Comparison of ENCODE assay signal across 12 cellular contexts in genomic region chr17:40179923-40180659, GRCh38. TPM values are rescaled to one million over a fixed set of nuclear protein-coding genes. Genes with fewer than 3 reads are reported as not detected.
DNase-seq lines count a peak whose midpoint lies in the region; ATAC-seq, FAIRE-seq and TF ChIP-seq lines count a peak whose summit lies in the region.
"Had no signal": no experiment of that assay in that cellular context is flagged by ENCODE, and none has a peak within 500 bp of the region (broad histone marks: within the 10 kb centered on the region; RNA-seq: fewer than 3 reads in every experiment).

No MANE protein-coding gene starts in this region.

- H3K9me3 ChIP-seq in HUES64 (ENCODE audit: insufficient read depth, low read depth, low read length) = no peaks in the 10 kb centered on the region
- H3K9me3 ChIP-seq in GM12878 (replicated peaks; ENCODE audit: control insufficient read depth, insufficient read depth, low read length) = no peaks in the 10 kb centered on the region
- H3K9me3 ChIP-seq in T-helper 17 cell (ENCODE audit: control insufficient read depth, low read length, poor library complexity, severe bottlenecking) = no peaks in the 10 kb centered on the region

- TF ChIP-seq RAD21 in GM12878 (IDR thresholded peaks at IDR 0.05; ENCODE audit: insufficient read depth, low read depth, low read length) = no peak

- no peaks in the 10 kb centered on the region for H3K27me3 ChIP-seq in HUES64 (ENCODE audit: insufficient read depth, low read length)
- no peaks in the 10 kb centered on the region for H3K27me3 ChIP-seq in GM12878 (replicated peaks in 1 of 2; ENCODE audit: control insufficient read depth in 2 of 2, insufficient read depth in 2 of 2, low read length in 1 of 2)

- H3K4me3 Mint-ChIP-seq in T-helper 17 cell = no peak overlapping the region
- H3K4me3 Mint-ChIP-seq: activated B cell treated with CpG ODN at 0.5 μM for 24 hours; activated naive CD8-positive, alpha-beta T cell treated with anti-CD3 and anti-CD28 coated beads, Interleukin-2, amount 10 ng/mL, durations not matched to agents 7 days and 5 days had no signal

- no peak for TF ChIP-seq EP300 in GM12878 (IDR thresholded peaks at IDR 0.05; ENCODE audit: borderline replicate concordance in 1 of 2, control insufficient read depth in 1 of 2, low read depth in 2 of 2, low read length in 2 of 2)

- intact Hi-C loops in GM12878 (cut with micrococcal nuclease; ENCODE audit: unreplicated experiment) (no loop called here), left colon (cut with DNase I, micrococcal nuclease) (loop anchor here in 1 of 2 donors (10.0 kb wide), 1 partner anchor 155 kb away; no protein-coding TSS in a partner anchor)

- RAD21 ChIA-PET in GM12878 (lab: Charles Lee; ENCODE audit: unreplicated experiment) = interaction anchor here (1.7 to 2.2 kb wide), 2 partner anchors 12 to 69 kb away, joined by 3 to 6 read pairs; no protein-coding TSS in a partner anchor

- no peaks in the 10 kb centered on the region for H3K36me3 Mint-ChIP-seq in T-helper 17 cell (ENCODE audit: low read depth)

- POLR2A ChIA-PET in GM12878 (lab: Charles Lee) = interaction anchor here (0.5 to 1.8 kb wide), 5 partner anchors 9 to 136 kb away, joined by 3 to 7 read pairs (median 4); no protein-coding TSS in a partner anchor

- no peaks in the 10 kb centered on the region for H3K79me2 ChIP-seq in GM12878 (ENCODE audit: control insufficient read depth, insufficient read depth, low read length)

- H3K4me1 Mint-ChIP-seq in T-helper 17 cell = peaks cover 6% of the 10 kb centered on the region

- peak; percentile 55 for DNase-seq in AG08395 (ENCODE audit: low spot score)
- no peak for DNase-seq in GM12878 (ENCODE audit: low read depth, low spot score)
- DNase-seq in left colon = peak; percentile 34 to 46
- DNase-seq in ecto neural progenitor cell (ENCODE audit: low spot score) = no peak
- no peak for DNase-seq in activated T-cell treated with anti-CD3 and anti-CD28 coated beads, Interleukin-2, amount 50 U/mL, for 48 hours
- DNase-seq in NCI-H128 (lab: John Stamatoyannopoulos, UW; ENCODE audit: unreplicated experiment) = no peak
- DNase-seq in T-helper 17 cell = no peak
- DNase-seq: activated B cell treated with CpG ODN at 0.5 μM for 24 hours; activated naive CD8-positive, alpha-beta T cell treated with anti-CD3 and anti-CD28 coated beads, Interleukin-2, amount 10 ng/mL, durations not matched to agents 7 days and 5 days; CD8-positive, alpha-beta memory T cell; hippocampal formation had no signal

- TF ChIP-seq CTCF in GM12878 (IDR thresholded peaks at IDR 0.05 in 2 of 3, conservative IDR thresholded peaks at IDR 0.05 in 1 of 3; ENCODE audit: control insufficient read depth in 2 of 3, extremely low read depth in 1 of 3, insufficient read depth in 1 of 3, low read depth in 3 of 3, low read length in 3 of 3) = no peak

- in situ Hi-C loops in GM12878 (cut with MboI) = no loop called here

- BruUV-seq in GM12878 (replicated peaks; lab: Mats Ljungman, UMichigan) = no TSS peak

- 58% methylated on average over 6 of the region's 6 CpGs for WGBS in HUES64
- 54% methylated on average over 6 of the region's 6 CpGs for WGBS in GM12878 (ENCODE audit: insufficient coverage, insufficient replicate concordance, low lambda C conversion rate, missing lambda C conversion rate)

- H3K27ac Mint-ChIP-seq in T-helper 17 cell = no peak overlapping the region
- H3K27ac Mint-ChIP-seq: activated B cell treated with CpG ODN at 0.5 μM for 24 hours; activated naive CD8-positive, alpha-beta T cell treated with anti-CD3 and anti-CD28 coated beads, Interleukin-2, amount 10 ng/mL, durations not matched to agents 7 days and 5 days had no signal

- H3K36me3 ChIP-seq in HUES64 (ENCODE audit: insufficient read depth, low read length) = peaks cover 9% of the 10 kb centered on the region
- H3K36me3 ChIP-seq in GM12878 (ENCODE audit: control insufficient read depth in 2 of 2, insufficient read depth in 2 of 2, low read length in 1 of 2) = peaks cover 0 to 4% of the 10 kb centered on the region in 2 experiments; a peak in 2 of 4 replicates

- H3K9ac ChIP-seq in HUES64 (ENCODE audit: low read depth, low read length) = peak overlapping the region; percentile 0; the same call in 1 of the 2 replicates
- H3K9ac ChIP-seq in GM12878 (ENCODE audit: control insufficient read depth, insufficient read depth, low read length) = no peak overlapping the region

- H2AFZ ChIP-seq in GM12878 (ENCODE audit: control insufficient read depth, low read depth, low read length) = no peak overlapping the region

- H3K4me3 ChIP-seq in HUES64 (ENCODE audit: low read length) (no peak overlapping the region), GM12878 (no peak overlapping the region)

- ATAC-seq in GM12878 (no peak), left colon (peak; percentile 6), T-helper 17 cell (no peak)

- CTCF ChIA-PET in GM12878 (lab: Yijun Ruan, JAX) = interaction anchor here (1.0 to 1.8 kb wide), 4 partner anchors 12 to 70 kb away, joined by 3 to 6 read pairs (median 4); no protein-coding TSS in a partner anchor

- SMC1A ChIA-PET in GM12878 (lab: Charles Lee; ENCODE audit: uncharacterized antibody, unreplicated experiment) = interaction anchor here (0.9 to 2.2 kb wide), 3 partner anchors 11 to 67 kb away, joined by 3 to 7 read pairs (median 6); no protein-coding TSS in a partner anchor

- no peak for TF ChIP-seq POLR2A in GM12878 (IDR thresholded peaks at IDR 0.05; ENCODE audit: low read depth, low read length)

- H3K27me3 Mint-ChIP-seq in T-helper 17 cell = no peaks in the 10 kb centered on the region
- H3K27me3 Mint-ChIP-seq: activated B cell treated with CpG ODN at 0.5 μM for 24 hours; activated naive CD8-positive, alpha-beta T cell treated with anti-CD3 and anti-CD28 coated beads, Interleukin-2, amount 10 ng/mL, durations not matched to agents 7 days and 5 days; CD8-positive, alpha-beta memory T cell had no signal

- H3K27ac ChIP-seq in HUES64 (ENCODE audit: low read depth, low read length) (no peak overlapping the region), GM12878 (ENCODE audit: control insufficient read depth, insufficient read depth) (no peak overlapping the region)

- H3K4me1 ChIP-seq in HUES64 (ENCODE audit: insufficient read depth, low read length) (peaks cover 14% of the 10 kb centered on the region), GM12878 (ENCODE audit: control insufficient read depth, insufficient read depth, low read length) (peaks cover 4% of the 10 kb centered on the region)

- FAIRE-seq in GM12878 (lab: Jason Lieb, UNC) = no peak

- H3K4me2 ChIP-seq in GM12878 (ENCODE audit: control insufficient read depth, insufficient read depth) = no peak overlapping the region

- H4K20me1 ChIP-seq in GM12878 (ENCODE audit: control insufficient read depth, insufficient read depth) = no peaks in the 10 kb centered on the region

RNA-seq across cellular contexts. Expression of gene RAPGEFL1, which starts 2.8 kb away (rescaled TPM):
- 9.4 TPM for polyA plus RNA-seq in HUES64 (2013, experiment 1 of 2)
- 7.5 TPM for polyA plus RNA-seq in HUES64 (2013, experiment 2 of 2)
- 5.0 and 6.2 TPM in 2 replicates for total RNA-seq in GM12878 (2013; cell fraction: nucleolus; rRNA removed)
- total RNA-seq in GM12878 (2014; rRNA removed) (0.98 and 1.6 TPM in 2 replicates), GM12878 (2014; rRNA removed; fragmentation: Illumina TruSeq; extraction: Trizol) (0.83 and 1.2 TPM in 2 replicates), GM12878 (2021) (2.8 and 3.2 TPM in 2 replicates), left colon (100 to 1,000 TPM; 149 to 194 TPM), T-helper 17 cell (10 to 100 TPM in 1 of 2 donors, 1 to 10 TPM in 1; 6.9 to 10.5 TPM)
- polyA plus RNA-seq in GM12878 (2011; ENCODE audit: low read depth) = 1.6 TPM
- polyA plus RNA-seq in GM12878 (2011; rRNA removed) (0.82 and 1.7 TPM in 2 replicates), GM12878 (2014; fragmentation: Illumina TruSeq; extraction: Trizol) (1.2 and 2.2 TPM in 2 replicates), GM12878 (2014; fragmentation: Nextera tagmentation; extraction: Ambion mirVana) (under 1 TPM; 0.13 to 0.38 TPM), GM12878 (2014; rRNA removed) (2.9 and 3.6 TPM in 2 replicates), GM12878 (2016; fragmentation: Nextera tagmentation; extraction: Ambion mirVana) (1 to 10 TPM in 1 of 2 experiments, under 1 TPM in 1; 0.95 to 1.3 TPM)
- 1.4 and 2.0 TPM in 2 replicates for polyA plus RNA-seq in GM12878 (2011; cell fraction: cytosol; rRNA removed)
- polyA plus RNA-seq in GM12878 (2011; cell fraction: nucleus; rRNA removed) = 10.8 and 13.1 TPM in 2 replicates
- polyA plus RNA-seq in GM12878 (2012) = 1.9 and 2.3 TPM in 2 replicates
- 1.8 and 2.2 TPM in 2 replicates for polyA minus RNA-seq in GM12878 (2011; rRNA and poly(A)+ RNA removed)
- polyA minus RNA-seq in GM12878 (2011; cell fraction: cytosol; rRNA and poly(A)+ RNA removed) = 1.6 and 2.1 TPM in 2 replicates
- 3.0 and 6.3 TPM in 2 replicates for polyA minus RNA-seq in GM12878 (2011; cell fraction: nucleus; rRNA and poly(A)+ RNA removed)

RNA-seq across cellular contexts. Expression of gene WIPF2, which starts 39.0 kb away (rescaled TPM):
- polyA plus RNA-seq in HUES64 (2013, experiment 1 of 2) = 16.0 TPM
- 20.2 TPM for polyA plus RNA-seq in HUES64 (2013, experiment 2 of 2)
- 12.3 and 13.2 TPM in 2 replicates for total RNA-seq in GM12878 (2013; cell fraction: nucleolus; rRNA removed)
- total RNA-seq in GM12878 (2014; rRNA removed) = 4.2 and 4.8 TPM in 2 replicates
- total RNA-seq in GM12878 (2014; rRNA removed; fragmentation: Illumina TruSeq; extraction: Trizol) = 4.3 and 5.5 TPM in 2 replicates
- total RNA-seq in GM12878 (2021) = 16.6 and 20.8 TPM in 2 replicates
- polyA plus RNA-seq in GM12878 (2011; ENCODE audit: low read depth) = 8.5 TPM
- 4.4 and 7.9 TPM in 2 replicates for polyA plus RNA-seq in GM12878 (2011; rRNA removed)
- polyA plus RNA-seq in GM12878 (2011; cell fraction: cytosol; rRNA removed) = 5.0 and 5.3 TPM in 2 replicates
- polyA plus RNA-seq in GM12878 (2011; cell fraction: nucleus; rRNA removed) = 4.6 and 6.1 TPM in 2 replicates
- 10.7 and 14.7 TPM in 2 replicates for polyA plus RNA-seq in GM12878 (2012)
- 10.8 and 11.1 TPM in 2 replicates for polyA plus RNA-seq in GM12878 (2014; fragmentation: Illumina TruSeq; extraction: Trizol)
- polyA plus RNA-seq in GM12878 (2014; fragmentation: Nextera tagmentation; extraction: Ambion mirVana) = 1 to 10 TPM; 4.2 to 5.5 TPM
- polyA plus RNA-seq in GM12878 (2014; rRNA removed) = 6.3 and 7.1 TPM in 2 replicates
- polyA plus RNA-seq in GM12878 (2016; fragmentation: Nextera tagmentation; extraction: Ambion mirVana) = 10 to 100 TPM in 1 of 2 experiments, 1 to 10 TPM in 1; 9.8 to 12.7 TPM
- 6.2 and 6.9 TPM in 2 replicates for polyA minus RNA-seq in GM12878 (2011; rRNA and poly(A)+ RNA removed)
- polyA minus RNA-seq in GM12878 (2011; cell fraction: cytosol; rRNA and poly(A)+ RNA removed) = 3.6 TPM in 2 replicates
- 3.3 and 3.6 TPM in 2 replicates for polyA minus RNA-seq in GM12878 (2011; cell fraction: nucleus; rRNA and poly(A)+ RNA removed)
- 10 to 100 TPM; 43.6 to 53.6 TPM for total RNA-seq in left colon
- 10 to 100 TPM; 26.4 to 33.1 TPM for total RNA-seq in T-helper 17 cell

RNA-seq across cellular contexts. Expression of gene CASC3, which starts 39.8 kb away (rescaled TPM):
- polyA plus RNA-seq in HUES64 (2013, experiment 1 of 2) = 73.5 TPM
- polyA plus RNA-seq in HUES64 (2013, experiment 2 of 2) = 79.0 TPM
- 135 and 156 TPM in 2 replicates for total RNA-seq in GM12878 (2013; cell fraction: nucleolus; rRNA removed)
- total RNA-seq in GM12878 (2014; rRNA removed) (31.8 and 37.6 TPM in 2 replicates), GM12878 (2014; rRNA removed; fragmentation: Illumina TruSeq; extraction: Trizol) (31.9 and 33.7 TPM in 2 replicates), GM12878 (2021) (42.9 and 49.0 TPM in 2 replicates), left colon (10 to 100 TPM; 56.2 to 58.9 TPM), T-helper 17 cell (100 to 1,000 TPM; 168 to 176 TPM)
- polyA plus RNA-seq in GM12878 (2011; ENCODE audit: low read depth) = 30.2 TPM
- polyA plus RNA-seq in GM12878 (2011; rRNA removed) (40.3 and 60.0 TPM in 2 replicates), GM12878 (2014; fragmentation: Illumina TruSeq; extraction: Trizol) (52.4 and 59.7 TPM in 2 replicates), GM12878 (2014; fragmentation: Nextera tagmentation; extraction: Ambion mirVana) (10 to 100 TPM; 12.7 to 16.4 TPM), GM12878 (2014; rRNA removed) (30.2 and 34.3 TPM in 2 replicates), GM12878 (2016; fragmentation: Nextera tagmentation; extraction: Ambion mirVana) (10 to 100 TPM; 52.6 to 53.4 TPM)
- polyA plus RNA-seq in GM12878 (2011; cell fraction: cytosol; rRNA removed) = 39.7 and 54.1 TPM in 2 replicates
- 126 and 159 TPM in 2 replicates for polyA plus RNA-seq in GM12878 (2011; cell fraction: nucleus; rRNA removed)
- 40.4 and 44.5 TPM in 2 replicates for polyA plus RNA-seq in GM12878 (2012)
- polyA minus RNA-seq in GM12878 (2011; rRNA and poly(A)+ RNA removed) = 40.6 and 41.8 TPM in 2 replicates
- 9.0 and 22.5 TPM in 2 replicates for polyA minus RNA-seq in GM12878 (2011; cell fraction: cytosol; rRNA and poly(A)+ RNA removed)
- polyA minus RNA-seq in GM12878 (2011; cell fraction: nucleus; rRNA and poly(A)+ RNA removed) = 33.4 and 39.4 TPM in 2 replicates

RNA-seq across cellular contexts. Expression of gene MSL1, which starts 58.3 kb away (rescaled TPM):
- 59.7 TPM for polyA plus RNA-seq in HUES64 (2013, experiment 1 of 2)
- 65.8 TPM for polyA plus RNA-seq in HUES64 (2013, experiment 2 of 2)
- 146 and 147 TPM in 2 replicates for total RNA-seq in GM12878 (2013; cell fraction: nucleolus; rRNA removed)
- 56.3 and 57.6 TPM in 2 replicates for total RNA-seq in GM12878 (2014; rRNA removed)
- 56.4 and 56.5 TPM in 2 replicates for total RNA-seq in GM12878 (2014; rRNA removed; fragmentation: Illumina TruSeq; extraction: Trizol)
- 47.8 and 50.6 TPM in 2 replicates for total RNA-seq in GM12878 (2021)
- 38.1 TPM for polyA plus RNA-seq in GM12878 (2011; ENCODE audit: low read depth)
- polyA plus RNA-seq in GM12878 (2011; rRNA removed) = 80.9 and 101 TPM in 2 replicates
- 34.6 and 35.7 TPM in 2 replicates for polyA plus RNA-seq in GM12878 (2011; cell fraction: cytosol; rRNA removed)
- polyA plus RNA-seq in GM12878 (2011; cell fraction: nucleus; rRNA removed) = 220 and 227 TPM in 2 replicates
- polyA plus RNA-seq in GM12878 (2012) = 45.9 and 51.6 TPM in 2 replicates
- 95.2 and 110 TPM in 2 replicates for polyA plus RNA-seq in GM12878 (2014; fragmentation: Illumina TruSeq; extraction: Trizol)
- 10 to 100 TPM; 11.1 to 18.0 TPM for polyA plus RNA-seq in GM12878 (2014; fragmentation: Nextera tagmentation; extraction: Ambion mirVana)
- polyA plus RNA-seq in GM12878 (2014; rRNA removed) = 52.0 and 53.1 TPM in 2 replicates
- polyA plus RNA-seq in GM12878 (2016; fragmentation: Nextera tagmentation; extraction: Ambion mirVana) = 1 to 10 TPM; 6.1 to 9.5 TPM
- polyA minus RNA-seq in GM12878 (2011; rRNA and poly(A)+ RNA removed) = 33.0 and 40.5 TPM in 2 replicates
- polyA minus RNA-seq in GM12878 (2011; cell fraction: cytosol; rRNA and poly(A)+ RNA removed) = 16.6 and 20.3 TPM in 2 replicates
- polyA minus RNA-seq in GM12878 (2011; cell fraction: nucleus; rRNA and poly(A)+ RNA removed) = 30.2 and 34.7 TPM in 2 replicates
- 10 to 100 TPM; 77.4 to 82.0 TPM for total RNA-seq in left colon
- 100 to 1,000 TPM; 101 to 106 TPM for total RNA-seq in T-helper 17 cell

Comparison
In these comparisons a context has a peak if more than half of its experiments do, and no peak if none do; other contexts are left out.
1. DNase-seq: peak in AG08395 (single experiment) and left colon (2 of 2); none in GM12878 (single experiment), ecto neural progenitor cell (single experiment), activated T-cell treated with anti-CD3 and anti-CD28 coated beads, Interleukin-2, amount 50 U/mL, for 48 hours (0 of 2), NCI-H128 (single experiment) and T-helper 17 cell (0 of 3).
2. RNA of gene RAPGEFL1, which starts 2.8 kb away (total RNA-seq): 149 to 194 TPM in left colon; 6.9 to 10.5 TPM in T-helper 17 cell and 0.83 to 6.2 TPM in GM12878; every median in the first group is over 10 times any median in the second.